8 cellular contexts compared by ENCODE assay signal in genomic region chr10:85612833-85613232, GRCh38.
DNase-seq lines count a peak whose midpoint lies in the region; ATAC-seq and TF ChIP-seq lines count a peak whose summit lies in the region.

No MANE protein-coding gene starts in this region.

- CTCF ChIA-PET in RWPE1 (lab: Yijun Ruan, JAX) = interaction anchor here (0.6 to 1.5 kb wide), 2 partner anchors 10 to 18 kb away, joined by 3 to 7 read pairs; no protein-coding TSS in a partner anchor

- no peaks in the 10 kb centered on the region for H3K27me3 ChIP-seq in vagina

- H3K9me3 Mint-ChIP-seq in activated T-helper 2 cell treated with anti-CD3 and anti-CD28 coated beads, Interferon-gamma antibody, Interleukin-2, Interleukin-4, amounts not matched to agents 10 μg/mL and 5 μg/mL and 100 μg/mL, durations not matched to agents 14 hours and 24 hours and 36 hours = no peaks in the 10 kb centered on the region

- TF ChIP-seq CTCF in vagina (IDR thresholded peaks at IDR 0.05) (no peak), RWPE1 (conservative IDR thresholded peaks at IDR 0.05; ENCODE audit: low read depth) (no peak)

- H3K4me3 Mint-ChIP-seq in activated T-helper 2 cell treated with anti-CD3 and anti-CD28 coated beads, Interferon-gamma antibody, Interleukin-2, Interleukin-4, amounts not matched to agents 10 μg/mL and 5 μg/mL and 100 μg/mL, durations not matched to agents 14 hours and 24 hours and 36 hours (ENCODE audit: low read depth) = peak overlapping the region; percentile 61

- no peaks in the 10 kb centered on the region for H3K36me3 ChIP-seq in vagina

- no peak for TF ChIP-seq POLR2A in vagina (IDR thresholded peaks at IDR 0.05)

- peak; percentile 29 for ATAC-seq in HG03064 (IDR thresholded peaks at IDR 0.05; ENCODE audit: low read depth, unreplicated experiment)

- H3K27ac ChIP-seq in vagina (no peak overlapping the region), RWPE1 (no peak overlapping the region)

- DNase-seq in stimulated activated naive CD4-positive, alpha-beta T cell (lab: John Stamatoyannopoulos, UW) = peak in 4 of 6 experiments; percentile 3 to 61 (median 28)
- DNase-seq in stimulated activated naive CD4-positive, alpha-beta T cell treated with Interleukin-2 at 50 U/mL for 16 hours (lab: John Stamatoyannopoulos, UW) = no peak
- DNase-seq in activated T-helper 2 cell treated with anti-CD3 and anti-CD28 coated beads, Interferon-gamma antibody, Interleukin-2, Interleukin-4, amounts not matched to agents 10 μg/mL and 5 μg/mL and 100 μg/mL, durations not matched to agents 14 hours and 24 hours and 36 hours (ENCODE audit: low spot score) = no peak
- DNase-seq in vagina (ENCODE audit: extremely low spot score in 2 of 2) = peak; percentile 55 to 65
- DNase-seq in NCI-H187 treated with DMSO at 0.1 percent for 48 hours (lab: John Stamatoyannopoulos, UW) = no peak
- DNase-seq in globus pallidus (ENCODE audit: low spot score) = no peak
- DNase-seq in RWPE1 (ENCODE audit: low spot score) = no peak

- no peaks in the 10 kb centered on the region for H3K36me3 Mint-ChIP-seq in activated T-helper 2 cell treated with anti-CD3 and anti-CD28 coated beads, Interferon-gamma antibody, Interleukin-2, Interleukin-4, amounts not matched to agents 10 μg/mL and 5 μg/mL and 100 μg/mL, durations not matched to agents 14 hours and 24 hours and 36 hours (ENCODE audit: low read depth)

- POLR2A ChIA-PET in RWPE1 (lab: Yijun Ruan, JAX; ENCODE audit: low non-redundant PET) = no interaction called here

- no peaks in the 10 kb centered on the region for H3K9me3 ChIP-seq in vagina

- H3K4me1 Mint-ChIP-seq in activated T-helper 2 cell treated with anti-CD3 and anti-CD28 coated beads, Interferon-gamma antibody, Interleukin-2, Interleukin-4, amounts not matched to agents 10 μg/mL and 5 μg/mL and 100 μg/mL, durations not matched to agents 14 hours and 24 hours and 36 hours (ENCODE audit: low read depth) = peaks cover 38% of the 10 kb centered on the region

- intact Hi-C loops in activated T-helper 2 cell treated with anti-CD3 and anti-CD28 coated beads, Interferon-gamma antibody, Interleukin-2, Interleukin-4, amounts not matched to agents 10 μg/mL and 5 μg/mL and 100 μg/mL, durations not matched to agents 14 hours and 24 hours and 36 hours (cut with micrococcal nuclease) = loop anchor here (10.0 kb wide), 1 partner anchor 1928 kb away; no protein-coding TSS in a partner anchor
- intact Hi-C loops in vagina (cut with DNase I) = no loop called here

- H3K4me3 ChIP-seq in vagina = no peak overlapping the region

- H3K4me1 ChIP-seq in vagina = peaks cover 5% of the 10 kb centered on the region

- no peak overlapping the region for H3K27ac Mint-ChIP-seq in activated T-helper 2 cell treated with anti-CD3 and anti-CD28 coated beads, Interferon-gamma antibody, Interleukin-2, Interleukin-4, amounts not matched to agents 10 μg/mL and 5 μg/mL and 100 μg/mL, durations not matched to agents 14 hours and 24 hours and 36 hours

- H3K27me3 Mint-ChIP-seq in activated T-helper 2 cell treated with anti-CD3 and anti-CD28 coated beads, Interferon-gamma antibody, Interleukin-2, Interleukin-4, amounts not matched to agents 10 μg/mL and 5 μg/mL and 100 μg/mL, durations not matched to agents 14 hours and 24 hours and 36 hours (ENCODE audit: low read depth) = peaks cover 18% of the 10 kb centered on the region

Comparison
In these comparisons a context has a peak if more than half of its experiments do, and no peak if none do; other contexts are left out.
1. DNase-seq: peak in stimulated activated naive CD4-positive, alpha-beta T cell (4 of 6) and vagina (2 of 2); none in stimulated activated naive CD4-positive, alpha-beta T cell treated with Interleukin-2 at 50 U/mL for 16 hours (single experiment), activated T-helper 2 cell treated with anti-CD3 and anti-CD28 coated beads, Interferon-gamma antibody, Interleukin-2, Interleukin-4, amounts not matched to agents 10 μg/mL and 5 μg/mL and 100 μg/mL, durations not matched to agents 14 hours and 24 hours and 36 hours (single experiment), NCI-H187 treated with DMSO at 0.1 percent for 48 hours (single experiment), globus pallidus (single experiment) and RWPE1 (single experiment).